ENCODE assay signal across 1 cellular context in genomic region chr2:231513746-231514224, GRCh38.
TF ChIP-seq lines count a peak whose summit lies in the region.

No MANE protein-coding gene starts in this region.

TF ChIP-seq in GM12878, 131 proteins besides CTCF, POLR2A, EP300 and RAD21:
- TF ChIP-seq NR2C2 (IDR thresholded peaks at IDR 0.05; ENCODE audit: borderline replicate concordance, control insufficient read depth, insufficient read length, low read depth), result no peak
- TF ChIP-seq RELA (IDR thresholded peaks at IDR 0.05; ENCODE audit: borderline replicate concordance, partially characterized antibody), result peak; percentile 44
- TF ChIP-seq CBX3 (IDR thresholded peaks at IDR 0.05; ENCODE audit: borderline replicate concordance, low read depth), result no peak
- no peak for TF ChIP-seq IKZF1 (conservative IDR thresholded peaks at IDR 0.05)
- no peak for TF ChIP-seq TBL1XR1 (IDR thresholded peaks at IDR 0.05; ENCODE audit: low read depth, low read length)
- TF ChIP-seq PBX3 (IDR thresholded peaks at IDR 0.05; ENCODE audit: insufficient replicate concordance, low read depth, low read length), result no peak
- peak; percentile 70; the same call in 1 of the 2 replicates for TF ChIP-seq NKRF (conservative IDR thresholded peaks at IDR 0.05)
- no peak for TF ChIP-seq PML (IDR thresholded peaks at IDR 0.05; ENCODE audit: low read length)
- TF ChIP-seq CHD1 (IDR thresholded peaks at IDR 0.05; ENCODE audit: low read depth, low read length), result no peak
- no peak for TF ChIP-seq ZBED1 (IDR thresholded peaks at IDR 0.05; ENCODE audit: borderline replicate concordance)
- no peak for TF ChIP-seq MXI1 (IDR thresholded peaks at IDR 0.05; ENCODE audit: low read depth, low read length)
- no peak for TF ChIP-seq NR2C1 (IDR thresholded peaks at IDR 0.05)
- TF ChIP-seq ZNF24 (IDR thresholded peaks at IDR 0.05), result no peak
- TF ChIP-seq SMARCA5 (IDR thresholded peaks at IDR 0.05), result peak; percentile 35; the same call in 1 of the 2 replicates
- TF ChIP-seq ZBTB33 (IDR thresholded peaks at IDR 0.05), result no peak
- TF ChIP-seq ZNF274 (IDR thresholded peaks at IDR 0.05; ENCODE audit: insufficient read depth, insufficient read length), result no peak
- no peak for TF ChIP-seq KDM1A (IDR thresholded peaks at IDR 0.05; ENCODE audit: borderline replicate concordance)
- TF ChIP-seq RELB (IDR thresholded peaks at IDR 0.05; ENCODE audit: low read depth), result peak; percentile 32
- TF ChIP-seq KLF5 (IDR thresholded peaks at IDR 0.05; ENCODE audit: partially characterized antibody), result no peak
- no peak for TF ChIP-seq CEBPB (IDR thresholded peaks at IDR 0.05; ENCODE audit: borderline replicate concordance in 1 of 2, low read depth in 2 of 2, low read length in 2 of 2)
- TF ChIP-seq ZBTB4 (CRISPR knock-in tag; IDR thresholded peaks at IDR 0.05), result no peak
- TF ChIP-seq ZNF217 (IDR thresholded peaks at IDR 0.05), result no peak
- no peak for TF ChIP-seq IRF3 (IDR thresholded peaks at IDR 0.05)
- TF ChIP-seq CREB1 (IDR thresholded peaks at IDR 0.05; ENCODE audit: low read depth), result no peak
- TF ChIP-seq PAX8 (IDR thresholded peaks at IDR 0.05), result no peak
- no peak for TF ChIP-seq CHD2 (IDR thresholded peaks at IDR 0.05; ENCODE audit: borderline replicate concordance, low read depth, low read length)
- no peak for TF ChIP-seq BCL11A (IDR thresholded peaks at IDR 0.05; ENCODE audit: low read depth, low read length)
- TF ChIP-seq IKZF2 (IDR thresholded peaks at IDR 0.05), result peak in 1 of 2 experiments; percentile 63; a peak in 2 of 4 replicates
- no peak for TF ChIP-seq ZZZ3 (IDR thresholded peaks at IDR 0.05; ENCODE audit: control insufficient read depth, insufficient read length, low read depth)
- no peak for TF ChIP-seq GATAD2B (conservative IDR thresholded peaks at IDR 0.05; ENCODE audit: low read depth)
- TF ChIP-seq LARP7 (IDR thresholded peaks at IDR 0.05), result no peak; the same call in 1 of the 2 replicates
- TF ChIP-seq E2F8 (IDR thresholded peaks at IDR 0.05; ENCODE audit: low read depth, partially characterized antibody), result no peak
- no peak for TF ChIP-seq SUZ12 (IDR thresholded peaks at IDR 0.05; ENCODE audit: unreplicated experiment)
- peak; percentile 32; the same call in 1 of the 2 replicates for TF ChIP-seq ZBTB40 (IDR thresholded peaks at IDR 0.05; ENCODE audit: borderline replicate concordance)
- TF ChIP-seq SP1 (IDR thresholded peaks at IDR 0.05; ENCODE audit: low read depth, low read length), result no peak
